Comparison of ENCODE assay signal across 8 cellular contexts in the genomic region with DNA sequence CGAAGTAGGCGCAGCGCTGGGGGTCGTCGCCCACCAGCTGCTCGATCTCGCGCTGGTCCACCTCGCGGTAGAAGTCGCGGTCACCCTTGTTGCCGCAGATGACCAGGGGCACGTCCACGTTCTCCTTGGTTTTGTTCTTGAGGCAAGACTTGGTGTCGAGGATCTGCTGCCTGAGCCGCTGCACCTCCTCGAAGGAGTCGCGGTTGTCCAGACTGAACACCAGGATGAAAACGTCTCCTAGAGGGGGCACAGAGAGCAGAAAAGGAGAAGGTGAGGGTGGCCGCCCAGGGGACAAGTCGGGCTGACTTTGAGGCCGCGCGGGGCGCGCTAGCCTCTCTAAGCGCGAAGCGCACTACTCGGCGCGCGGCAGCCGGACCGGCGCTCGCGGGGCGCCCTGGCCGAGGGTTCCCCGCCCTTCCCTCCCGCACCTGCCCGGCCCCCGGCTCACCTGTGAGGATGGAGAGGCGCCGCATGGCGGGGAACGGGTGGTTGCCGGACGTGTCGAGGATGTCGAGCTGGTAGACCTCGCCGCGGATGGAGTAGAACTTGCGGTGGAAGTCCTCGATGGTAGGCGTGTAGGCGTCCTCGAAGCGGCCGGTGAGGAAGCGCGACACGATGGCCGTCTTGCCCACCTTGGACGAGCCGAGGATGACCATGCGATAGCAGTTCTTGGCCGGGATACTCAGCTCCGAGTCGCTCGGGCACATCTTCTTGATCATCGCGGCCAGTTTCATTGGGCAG. TPM values are rescaled to one million over a fixed set of nuclear protein-coding genes. Genes with fewer than 3 reads are reported as not detected.
DNase-seq lines count a peak whose midpoint lies in the region; ATAC-seq and TF ChIP-seq lines count a peak whose summit lies in the region.

No MANE protein-coding gene starts in this region.

- intact Hi-C loops in posterior vena cava (cut with DNase I): loop anchor here (10.0 kb wide), 4 partner anchors 89 to 149 kb away; no protein-coding TSS in a partner anchor

- DNase-seq in DMS79 treated with DMSO at 0.1 percent for 48 hours (lab: John Stamatoyannopoulos, UW): peak; percentile 13
- DNase-seq in NCI-H1105 (lab: John Stamatoyannopoulos, UW): peak; percentile 37
- DNase-seq in astrocyte of the spinal cord (ENCODE audit: low read depth, low spot score): peak; percentile 59
- no peak for DNase-seq in AML-193 (lab: John Stamatoyannopoulos, UW)
- no peak for DNase-seq in posterior vena cava (ENCODE audit: low spot score)

- peaks cover 13% of the 10 kb centered on the region for H3K4me1 ChIP-seq in iPS-18a (ENCODE audit: control insufficient read depth, low read depth, low read length)

- H3K9ac ChIP-seq in iPS-18a (ENCODE audit: low read length): peak overlapping the region; percentile 35

- in situ Hi-C loops in astrocyte of the spinal cord (cut with HindIII; ENCODE audit: low sequenced_read_pairs): no loop called here

- no peak for ATAC-seq in GM21825 (IDR thresholded peaks at IDR 0.05; ENCODE audit: unreplicated experiment)

- H3K27me3 ChIP-seq in iPS-18a (ENCODE audit: control insufficient read depth, insufficient read depth, low read length): peaks cover 30% of the 10 kb centered on the region

- no peaks in the 10 kb centered on the region for H3K9me3 ChIP-seq in iPS-18a (ENCODE audit: control insufficient read depth, low read depth, low read length)

- no peak for TF ChIP-seq CTCF in astrocyte of the spinal cord (IDR thresholded peaks at IDR 0.05; ENCODE audit: low read depth, low read length)

- H3K36me3 ChIP-seq in iPS-18a (ENCODE audit: control insufficient read depth, low read depth, low read length): peaks cover 9% of the 10 kb centered on the region

- H3K27ac ChIP-seq in iPS-18a (ENCODE audit: low read length) (no peak overlapping the region), skin epidermis (peak overlapping the region in 19 of 21 experiments; percentile 6 to 91 (median 81))

- H3K4me3 ChIP-seq in astrocyte of the spinal cord (ENCODE audit: low read depth, low read length) (peak overlapping the region; percentile 39), iPS-18a (ENCODE audit: low read length) (peak overlapping the region; percentile 61), skin epidermis (peak overlapping the region; percentile 44 to 66 (median 48))

RNA-seq across cellular contexts. Expression of a gene that starts 0.6 kb away (rescaled TPM):
- 10 to 100 TPM in 1 of 2 donors, 1 to 10 TPM in 1; 7.4 to 40.3 TPM for total RNA-seq in posterior vena cava

RNA-seq across cellular contexts. Expression of a gene that starts 18.8 kb away (rescaled TPM):
- 1 to 10 TPM; 7.0 to 8.8 TPM for total RNA-seq in posterior vena cava

Comparison
In these comparisons a context has a peak if more than half of its experiments do, and no peak if none do; other contexts are left out.
1. DNase-seq: peak in DMS79 treated with DMSO at 0.1 percent for 48 hours (single experiment), NCI-H1105 (single experiment) and astrocyte of the spinal cord (single experiment); none in AML-193 (0 of 2) and posterior vena cava (single experiment).
2. Peak in every context shown above with its lines, with median percentiles within 50 percentile points of each other: H3K4me3 ChIP-seq.